Comparison of ENCODE assay signal across 26 cellular contexts in the genomic region with DNA sequence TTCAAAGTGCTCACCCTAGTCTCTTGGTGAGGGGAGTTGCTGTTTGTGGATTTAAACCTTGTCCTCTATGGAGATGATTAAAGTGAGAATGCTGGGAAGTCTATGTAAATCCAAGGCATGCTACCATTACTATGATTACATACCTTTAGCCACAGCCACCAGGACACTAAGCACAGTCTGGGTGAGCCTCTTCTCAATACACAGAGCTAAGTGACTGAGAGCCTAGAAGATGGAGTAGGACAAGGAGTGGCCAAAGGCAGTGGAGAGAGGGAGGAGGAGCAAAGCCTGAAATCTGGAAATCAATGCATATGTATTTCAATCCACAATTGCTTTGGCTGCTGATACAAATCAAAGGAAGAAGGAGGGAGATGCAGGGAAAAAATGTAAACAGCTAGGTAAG.
"Had no signal": no experiment of that assay in that cellular context is flagged by ENCODE, and none has a peak within 500 bp of the region (broad histone marks: within the 10 kb centered on the region; RNA-seq: fewer than 3 reads in every experiment).

No MANE protein-coding gene starts in this region.

- H3K9me3 Mint-ChIP-seq: mesothelial cell of epicardium; natural killer cell; stimulated activated memory B cell treated with anti-CD40 and anti-IgM and Interleukin-4, amounts not matched to agents 10 μg/mL and 1 μg/mL and 100 μg/mL, for 72 hours had no signal

- H3K4me1 ChIP-seq: left lung, lower lobe of right lung, right atrium auricular region, tibial nerve, uterus had no signal

- H3K4me2 ChIP-seq: smooth muscle cell had no signal

- H3K27me3 ChIP-seq: left lung, ovary, right atrium auricular region, right lobe of liver, tibial nerve, uterus had no signal

- H3K9me3 ChIP-seq: left lung, lower lobe of right lung, ovary, right atrium auricular region, right lobe of liver, tibial nerve, uterus had no signal

- H3K36me3 Mint-ChIP-seq: mesothelial cell of epicardium; naive B cell; natural killer cell; stimulated activated memory B cell treated with anti-CD40 and anti-IgM and Interleukin-4, amounts not matched to agents 10 μg/mL and 1 μg/mL and 100 μg/mL, for 72 hours; type B pancreatic cell had no signal

- H3K27ac ChIP-seq: left lung, lower lobe of right lung, ovary, right atrium auricular region, right lobe of liver, tibial nerve, uterus had no signal

- DNase-seq: kidney glomerular epithelial cell; left colon; left lung; lower lobe of right lung; mammary epithelial cell; mesenchymal stem cell; naive B cell; natural killer cell; nephron progenitor cell; ovary; right lobe of liver; stimulated activated CD4-positive, alpha-beta T cell treated with anti-CD3 and anti-CD28 coated beads, Interleukin-1b, Interleukin-23, amount 100 ng/mL, for 48 hours; stimulated activated CD4-positive, alpha-beta T cell treated with anti-CD3 and anti-CD28 coated beads, Interleukin-2, amount 100 ng/mL, for 48 hours; stimulated activated CD4-positive, alpha-beta T cell treated with anti-CD3 and anti-CD28 coated beads, Interleukin-4, amount 100 ng/mL, for 4 hours; stimulated activated CD8-positive, alpha-beta memory T cell treated with anti-CD3 and anti-CD28 coated beads, Interleukin-4, amount 100 ng/mL, for 48 hours; stimulated activated naive CD4-positive, alpha-beta T cell treated with Interleukin-2 at 50 U/mL for 16 hours; stimulated activated naive CD8-positive, alpha-beta T cell treated with anti-CD3 and anti-CD28 coated beads, Interleukin-15, amount 100 ng/mL, for 72 hours; substantia nigra; uterus had no signal

- ATAC-seq: left colon; left lung; lower lobe of right lung; natural killer cell; right lobe of liver; stimulated activated memory B cell treated with anti-CD40 and anti-IgM and Interleukin-4, amounts not matched to agents 10 μg/mL and 1 μg/mL and 100 μg/mL, for 72 hours; stimulated activated naive CD8-positive, alpha-beta T cell treated with anti-CD3 and anti-CD28 coated beads, Interleukin-15, amount 100 ng/mL, for 72 hours had no signal

- H3K4me3 ChIP-seq: left lung, lower lobe of right lung, ovary, right atrium auricular region, right lobe of liver, smooth muscle cell, tibial nerve, uterus had no signal

- H3K4me3 Mint-ChIP-seq: mesothelial cell of epicardium; naive B cell; natural killer cell; nephron progenitor cell; stimulated activated memory B cell treated with anti-CD40 and anti-IgM and Interleukin-4, amounts not matched to agents 10 μg/mL and 1 μg/mL and 100 μg/mL, for 72 hours; stimulated activated naive CD8-positive, alpha-beta T cell treated with anti-CD3 and anti-CD28 coated beads, Interleukin-15, amount 100 ng/mL, for 72 hours; type B pancreatic cell had no signal

- H3K36me3 ChIP-seq: left lung, lower lobe of right lung, ovary, right atrium auricular region, right lobe of liver, tibial nerve, uterus had no signal

- H3K27ac Mint-ChIP-seq: mesothelial cell of epicardium; natural killer cell; nephron progenitor cell; progenitor cell of endocrine pancreas; stimulated activated memory B cell treated with anti-CD40 and anti-IgM and Interleukin-4, amounts not matched to agents 10 μg/mL and 1 μg/mL and 100 μg/mL, for 72 hours; type B pancreatic cell had no signal

- H3K27me3 Mint-ChIP-seq: stimulated activated memory B cell treated with anti-CD40 and anti-IgM and Interleukin-4, amounts not matched to agents 10 μg/mL and 1 μg/mL and 100 μg/mL, for 72 hours had no signal
